ENCODE assay signal across 18 cellular contexts in genomic region chr5:14401639-14402038, GRCh38.
DNase-seq lines count a peak whose midpoint lies in the region; ATAC-seq and TF ChIP-seq lines count a peak whose summit lies in the region.
"Had no signal": no experiment of that assay in that cellular context is flagged by ENCODE, and none has a peak within 500 bp of the region (broad histone marks: within the 10 kb centered on the region; RNA-seq: fewer than 3 reads in every experiment).

No MANE protein-coding gene starts in this region.

- DNase-seq in HFFc6: no peak
- no peak for DNase-seq in T-helper 17 cell
- DNase-seq in NCI-H1048 (lab: John Stamatoyannopoulos, UW): no peak
- DNase-seq in stimulated activated CD4-positive, alpha-beta T cell treated with anti-CD3 and anti-CD28 coated beads, Interleukin-15, amount 100 ng/mL, for 24 hours: no peak
- DNase-seq in AG08396 (ENCODE audit: low spot score): no peak
- no peak for DNase-seq in DMS153 treated with DMSO at 0.1 percent for 48 hours (lab: John Stamatoyannopoulos, UW; ENCODE audit: unreplicated experiment)
- DNase-seq: C1 segment of cervical spinal cord; Caco-2; CD4-positive, alpha-beta T cell; DMS153; DMS79 treated with DMSO at 0.1 percent for 48 hours; GF-D8 had no signal

- H3K4me1 Mint-ChIP-seq in HFFc6 (ENCODE audit: low read depth): peaks cover 91% of the 10 kb centered on the region
- peaks cover 6% of the 10 kb centered on the region for H3K4me1 Mint-ChIP-seq in T-helper 17 cell
- peaks cover 59% of the 10 kb centered on the region for H3K4me1 Mint-ChIP-seq in nephron
- H3K4me1 Mint-ChIP-seq: B cell had no signal

- no peak for ATAC-seq in T-helper 17 cell
- ATAC-seq: A549 had no signal

- H3K9me3 ChIP-seq in T-helper 17 cell (ENCODE audit: control insufficient read depth, low read length, poor library complexity, severe bottlenecking): no peaks in the 10 kb centered on the region
- H3K9me3 ChIP-seq: A549, Caco-2, HAP-1 had no signal

- H3K27me3 ChIP-seq in ACC112 (ENCODE audit: insufficient read depth, low read length): no peaks in the 10 kb centered on the region

- H3K27me3 Mint-ChIP-seq in HFFc6 (ENCODE audit: insufficient read depth) (peaks cover 52% of the 10 kb centered on the region), T-helper 17 cell (peaks cover 10% of the 10 kb centered on the region), nephron (ENCODE audit: low read depth) (no peaks in the 10 kb centered on the region)
- H3K27me3 Mint-ChIP-seq: B cell; CD4-positive, alpha-beta T cell had no signal

- peaks cover 43% of the 10 kb centered on the region for H3K36me3 ChIP-seq in ACC112 (ENCODE audit: insufficient read depth, low read length)

- H3K4me1 ChIP-seq in ACC112 (ENCODE audit: control insufficient read depth, insufficient read depth, low read length, unreplicated experiment): peaks cover 71% of the 10 kb centered on the region
- H3K4me1 ChIP-seq: HAP-1 had no signal

- peak overlapping the region; percentile 92 for H3K27ac ChIP-seq in ACC112 (ENCODE audit: low read depth, low read length)
- H3K27ac ChIP-seq: 22Rv1, A549 had no signal

- H3K4me3 ChIP-seq in ACC112 (ENCODE audit: low read depth, low read length): no peak overlapping the region
- H3K4me3 ChIP-seq: A549, HAP-1 had no signal

- H2AFZ ChIP-seq in ACC112 (ENCODE audit: low read length, unreplicated experiment): no peak overlapping the region

- H3K36me3 Mint-ChIP-seq in HFFc6 (ENCODE audit: low read depth) (peaks cover 80% of the 10 kb centered on the region), T-helper 17 cell (ENCODE audit: low read depth) (no peaks in the 10 kb centered on the region), nephron (ENCODE audit: low read depth) (peaks cover 61% of the 10 kb centered on the region)

- TF ChIP-seq CTCF in HFFc6 (IDR thresholded peaks at IDR 0.05) (no peak), nephron (IDR thresholded peaks at IDR 0.05; ENCODE audit: unreplicated experiment in 3 of 3) (no peak)

- peak overlapping the region; percentile 58; the same call in 1 of the 2 replicates for H3K27ac Mint-ChIP-seq in HFFc6
- H3K27ac Mint-ChIP-seq in T-helper 17 cell: peak overlapping the region; percentile 78
- H3K27ac Mint-ChIP-seq in nephron: peak overlapping the region; percentile 50 to 75 (median 63)
- H3K27ac Mint-ChIP-seq: B cell had no signal

- H3K4me3 Mint-ChIP-seq in HFFc6 (peak overlapping the region; percentile 15; the same call in 1 of the 2 replicates), T-helper 17 cell (no peak overlapping the region), nephron (no peak overlapping the region)
- H3K4me3 Mint-ChIP-seq: B cell; CD4-positive, alpha-beta T cell had no signal

- peaks cover 29% of the 10 kb centered on the region for H3K79me2 ChIP-seq in ACC112 (ENCODE audit: control insufficient read depth, insufficient read depth, low read length, unreplicated experiment)

- H3K9me3 Mint-ChIP-seq in HFFc6: peaks cover 8% of the 10 kb centered on the region; the same call in 1 of the 2 replicates
- H3K9me3 Mint-ChIP-seq in nephron: no peaks in the 10 kb centered on the region
- H3K9me3 Mint-ChIP-seq: CD4-positive, alpha-beta T cell had no signal
